ENCODE assay signal across 8 cellular contexts in the genomic region with DNA sequence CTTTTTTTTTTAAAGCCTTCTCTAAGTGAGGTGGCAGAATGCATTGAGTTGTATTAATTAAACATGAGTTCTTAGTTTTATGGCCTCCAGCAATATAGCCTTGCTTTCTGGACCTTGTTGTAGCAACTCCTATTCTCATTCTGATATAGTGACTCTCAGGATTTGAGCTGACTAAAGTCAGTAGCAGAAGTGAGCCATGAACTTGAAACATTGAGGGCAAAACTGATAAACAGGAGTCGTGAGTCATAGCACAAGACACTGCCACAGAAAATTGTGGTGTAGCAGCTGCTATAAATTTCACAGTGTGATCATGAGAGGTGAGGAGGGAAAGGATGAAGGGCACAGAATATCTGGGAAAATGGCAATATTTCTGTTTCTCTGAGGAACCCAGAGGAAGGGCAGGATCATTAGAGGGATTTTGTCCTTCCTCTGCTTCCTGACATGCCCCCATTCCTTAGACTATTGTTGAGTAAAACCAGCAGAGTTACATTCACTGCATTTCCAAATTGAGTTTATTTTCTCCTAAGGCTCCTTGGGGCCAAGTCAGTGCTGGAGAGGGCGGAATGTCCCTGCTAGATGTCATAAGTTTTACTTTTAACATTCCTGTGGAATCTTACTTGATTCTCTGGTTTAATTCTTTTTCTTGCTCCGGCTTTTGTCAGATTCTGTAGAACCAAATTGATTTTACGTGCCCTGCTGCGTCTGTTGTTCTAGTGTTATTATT. TPM values are rescaled to one million over a fixed set of nuclear protein-coding genes. Genes with fewer than 3 reads are reported as not detected.
DNase-seq lines count a peak whose midpoint lies in the region; ATAC-seq and TF ChIP-seq lines count a peak whose summit lies in the region.

No MANE protein-coding gene starts in this region.

- no peak overlapping the region for H3K27ac ChIP-seq in lower lobe of right lung
- no peak overlapping the region for H3K27ac ChIP-seq in gastrocnemius medialis

- intact Hi-C loops in lower lobe of right lung (cut with DNase I), result no loop called here
- intact Hi-C loops in gastrocnemius medialis (cut with DNase I; ENCODE audit: low total_unique reads), result no loop called here

- DNase-seq in GM13976 (ENCODE audit: low spot score) (peak; percentile 64), astrocyte of the hippocampus (ENCODE audit: low read depth, low spot score) (peak; percentile 49), lower lobe of right lung (no peak), hippocampal formation (lab: John Stamatoyannopoulos, UW) (no peak), gastrocnemius medialis (no peak)
- peak; percentile 42 to 61 for DNase-seq in stimulated activated naive CD8-positive, alpha-beta T cell treated with anti-CD3 and anti-CD28 coated beads, Interleukin-15, amount 100 ng/mL, for 72 hours

- H3K9me3 ChIP-seq in lower lobe of right lung (no peaks in the 10 kb centered on the region), gastrocnemius medialis (no peaks in the 10 kb centered on the region)

- H3K4me1 Mint-ChIP-seq in stimulated activated naive CD8-positive, alpha-beta T cell treated with anti-CD3 and anti-CD28 coated beads, Interleukin-15, amount 100 ng/mL, for 72 hours, result peaks cover 62% of the 10 kb centered on the region

- no peaks in the 10 kb centered on the region for H3K4me1 ChIP-seq in lower lobe of right lung
- no peaks in the 10 kb centered on the region for H3K4me1 ChIP-seq in gastrocnemius medialis

- ATAC-seq in GM21423 (IDR thresholded peaks at IDR 0.05; ENCODE audit: unreplicated experiment) (peak; percentile 93), HG03558 (IDR thresholded peaks at IDR 0.05; ENCODE audit: extremely low read depth, unreplicated experiment) (peak; percentile 98), lower lobe of right lung (no peak), gastrocnemius medialis (no peak)
- peak; percentile 98 for ATAC-seq in stimulated activated naive CD8-positive, alpha-beta T cell treated with anti-CD3 and anti-CD28 coated beads, Interleukin-15, amount 100 ng/mL, for 72 hours

- no peaks in the 10 kb centered on the region for H3K27me3 Mint-ChIP-seq in stimulated activated naive CD8-positive, alpha-beta T cell treated with anti-CD3 and anti-CD28 coated beads, Interleukin-15, amount 100 ng/mL, for 72 hours

- H3K4me3 Mint-ChIP-seq in stimulated activated naive CD8-positive, alpha-beta T cell treated with anti-CD3 and anti-CD28 coated beads, Interleukin-15, amount 100 ng/mL, for 72 hours, result peak overlapping the region; percentile 9 to 41

- no peaks in the 10 kb centered on the region for H3K27me3 ChIP-seq in lower lobe of right lung (ENCODE audit: low read depth)
- H3K27me3 ChIP-seq in gastrocnemius medialis, result no peaks in the 10 kb centered on the region

- no peaks in the 10 kb centered on the region for H3K9me3 Mint-ChIP-seq in stimulated activated naive CD8-positive, alpha-beta T cell treated with anti-CD3 and anti-CD28 coated beads, Interleukin-15, amount 100 ng/mL, for 72 hours

- H3K36me3 ChIP-seq in lower lobe of right lung, result no peaks in the 10 kb centered on the region
- no peaks in the 10 kb centered on the region for H3K36me3 ChIP-seq in gastrocnemius medialis

- H3K4me3 ChIP-seq in lower lobe of right lung, result no peak overlapping the region
- H3K4me3 ChIP-seq in gastrocnemius medialis, result no peak overlapping the region

- TF ChIP-seq POLR2A in gastrocnemius medialis (IDR thresholded peaks at IDR 0.05), result no peak

- TF ChIP-seq CTCF in GM13976 (IDR thresholded peaks at IDR 0.05; ENCODE audit: borderline replicate concordance, control extremely low read depth, extremely low read depth, insufficient read depth, missing control alignments) (no peak), lower lobe of right lung (IDR thresholded peaks at IDR 0.05) (no peak), gastrocnemius medialis (IDR thresholded peaks at IDR 0.05 in 4 of 5, conservative IDR thresholded peaks at IDR 0.05 in 1 of 5) (no peak)

- peak overlapping the region; percentile 42 to 90 for H3K27ac Mint-ChIP-seq in stimulated activated naive CD8-positive, alpha-beta T cell treated with anti-CD3 and anti-CD28 coated beads, Interleukin-15, amount 100 ng/mL, for 72 hours

- in situ Hi-C loops in GM13976 (cut with MboI; ENCODE audit: low sequenced_read_pairs, unreplicated experiment) (no loop called here), gastrocnemius medialis (cut with MboI; ENCODE audit: low sequenced_read_pairs in 4 of 4) (no loop called here)

RNA-seq across cellular contexts. Expression of a gene that starts 7.5 kb away (rescaled TPM):
- total RNA-seq in lower lobe of right lung, result 4.8 TPM
- total RNA-seq in gastrocnemius medialis, result 1 to 10 TPM in 2 of 4 donors, under 1 TPM in 2; 0.46 to 1.9 (median 1.4) TPM

RNA-seq across cellular contexts. Expression of a gene that starts 47.4 kb away (rescaled TPM):
- 226 TPM for total RNA-seq in lower lobe of right lung
- 10 to 100 TPM; 46.6 to 75.3 (median 66.0) TPM for total RNA-seq in gastrocnemius medialis

Comparison
In these comparisons a context has a peak if more than half of its experiments do, and no peak if none do; other contexts are left out.
1. DNase-seq: peak in GM13976 (single experiment), astrocyte of the hippocampus (single experiment) and stimulated activated naive CD8-positive, alpha-beta T cell treated with anti-CD3 and anti-CD28 coated beads, Interleukin-15, amount 100 ng/mL, for 72 hours (2 of 2); none in lower lobe of right lung (single experiment), hippocampal formation (0 of 2) and gastrocnemius medialis (0 of 2).
2. ATAC-seq: peak in GM21423 (single experiment), HG03558 (single experiment) and stimulated activated naive CD8-positive, alpha-beta T cell treated with anti-CD3 and anti-CD28 coated beads, Interleukin-15, amount 100 ng/mL, for 72 hours (single experiment); none in lower lobe of right lung (0 of 2) and gastrocnemius medialis (0 of 2).